In the genomic region with DNA sequence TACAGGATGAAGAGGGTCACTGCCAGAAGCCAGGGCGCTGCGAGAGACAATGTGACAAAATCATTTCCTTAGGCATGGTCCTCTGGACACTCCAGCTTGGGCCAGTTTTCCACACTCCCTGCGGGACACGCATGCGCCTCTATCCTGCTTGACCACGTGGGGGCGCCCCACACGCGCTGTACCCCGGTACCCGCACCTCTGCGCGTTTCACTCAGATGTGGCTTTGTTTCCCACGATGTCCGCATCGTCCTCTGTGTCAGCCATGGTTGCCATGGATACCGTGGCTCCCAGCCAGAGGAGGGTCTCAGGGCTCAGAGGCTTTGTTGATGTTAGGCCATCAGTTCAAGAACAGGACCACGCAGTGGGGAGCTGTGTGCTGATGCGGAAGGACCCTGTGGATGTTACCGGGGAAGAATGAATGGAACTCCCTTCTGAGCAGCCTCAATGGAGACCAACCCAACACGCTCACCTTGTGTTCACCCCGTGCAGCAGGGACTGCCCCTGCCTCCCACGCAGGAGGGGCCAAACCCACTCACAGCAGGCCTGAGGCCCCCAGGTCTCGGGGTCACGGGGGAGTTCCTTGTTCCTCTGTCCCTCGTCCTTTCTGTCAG, we compare ENCODE assay signal across 8 cellular contexts.
DNase-seq lines count a peak whose midpoint lies in the region; ATAC-seq and TF ChIP-seq lines count a peak whose summit lies in the region.

No MANE protein-coding gene starts in this region.

- H3K4me1 ChIP-seq in BLaER1 treated with 17β-estradiol and CSF1 and Interleukin-3, amounts not matched to agents 10 nM and 100 nM, result peaks cover 30 to 59% (median 50%) of the 10 kb centered on the region in 10 experiments
- no peaks in the 10 kb centered on the region for H3K4me1 ChIP-seq in cardiac muscle cell (ENCODE audit: low read depth)

- peaks cover 0 to 16% (median 0%) of the 10 kb centered on the region in 11 experiments; a peak in 7 of 22 replicates for H3K27me3 ChIP-seq in BLaER1 treated with 17β-estradiol and CSF1 and Interleukin-3, amounts not matched to agents 10 nM and 100 nM
- peaks cover 34% of the 10 kb centered on the region for H3K27me3 ChIP-seq in cardiac muscle cell

- H3K9me3 Mint-ChIP-seq in progenitor cell of endocrine pancreas (ENCODE audit: low read depth), result no peaks in the 10 kb centered on the region

- no peak overlapping the region for H3K9ac ChIP-seq in BLaER1 treated with 17β-estradiol and CSF1 and Interleukin-3, amounts not matched to agents 10 nM and 100 nM

- no peaks in the 10 kb centered on the region for H3K4me1 Mint-ChIP-seq in progenitor cell of endocrine pancreas (ENCODE audit: low read depth)

- DNase-seq in HFF-Myc (ENCODE audit: extremely low read depth, low read depth), result no peak
- DNase-seq in activated effector memory CD4-positive, alpha-beta T cell treated with anti-CD3 and anti-CD28 coated beads, Interleukin-2, amount 50 U/mL, for 16 hours, result peak; percentile 75
- peak; percentile 59 for DNase-seq in cardiac muscle cell (ENCODE audit: low read depth in 1 of 2, low spot score in 1 of 2)
- DNase-seq in progenitor cell of endocrine pancreas (ENCODE audit: low spot score, unreplicated experiment), result peak; percentile 47

- ATAC-seq in GM21381 (IDR thresholded peaks at IDR 0.05; ENCODE audit: unreplicated experiment) (no peak), GM21447 (IDR thresholded peaks at IDR 0.05; ENCODE audit: unreplicated experiment) (no peak)

- H3K4me2 ChIP-seq in BLaER1 treated with 17β-estradiol and CSF1 and Interleukin-3, amounts not matched to agents 10 nM and 100 nM, result peak overlapping the region; percentile 37 to 93 (median 83)

- H3K27ac Mint-ChIP-seq in progenitor cell of endocrine pancreas, result no peak overlapping the region

- H3K27ac ChIP-seq in BLaER1 treated with 17β-estradiol and CSF1 and Interleukin-3, amounts not matched to agents 10 nM and 100 nM, result peak overlapping the region in 1 of 11 experiments; percentile 23; a peak in 2 of 22 replicates
- no peak overlapping the region for H3K27ac ChIP-seq in cardiac muscle cell

- no peaks in the 10 kb centered on the region for H3K36me3 ChIP-seq in BLaER1 treated with 17β-estradiol and CSF1 and Interleukin-3, amounts not matched to agents 10 nM and 100 nM
- H3K36me3 ChIP-seq in cardiac muscle cell, result no peaks in the 10 kb centered on the region

- H4K20me1 ChIP-seq in BLaER1 treated with 17β-estradiol and CSF1 and Interleukin-3, amounts not matched to agents 10 nM and 100 nM, result no peaks in the 10 kb centered on the region; a peak in 1 of 22 replicates

- H3K36me3 Mint-ChIP-seq in progenitor cell of endocrine pancreas (ENCODE audit: insufficient read depth), result no peaks in the 10 kb centered on the region

- TF ChIP-seq CTCF in HFF-Myc (IDR thresholded peaks at IDR 0.05; ENCODE audit: low read depth, low read length, missing control alignments), result peak; percentile 82
- TF ChIP-seq CTCF in cardiac muscle cell (IDR thresholded peaks at IDR 0.05; ENCODE audit: low read depth, low read length), result peak; percentile 71
- TF ChIP-seq CTCF in progenitor cell of endocrine pancreas (IDR thresholded peaks at IDR 0.05; ENCODE audit: unreplicated experiment), result peak; percentile 83

- H3K4me3 ChIP-seq in BLaER1 treated with 17β-estradiol and CSF1 and Interleukin-3, amounts not matched to agents 10 nM and 100 nM, result no peak overlapping the region
- H3K4me3 ChIP-seq in HFF-Myc (replicated peaks; ENCODE audit: low read depth, low read length), result no peak overlapping the region
- H3K4me3 ChIP-seq in cardiac muscle cell, result no peak overlapping the region

- H3K9me3 ChIP-seq in BLaER1 treated with 17β-estradiol and CSF1 and Interleukin-3, amounts not matched to agents 10 nM and 100 nM (replicated peaks in 1 of 11), result 0 out of 22 replicates have a peak, but pooled peaks cover 0 to 6% (median 0%) of the 10 kb centered on the region in 11 experiments
- no peaks in the 10 kb centered on the region for H3K9me3 ChIP-seq in cardiac muscle cell (ENCODE audit: low read depth)

- H3K27me3 Mint-ChIP-seq in progenitor cell of endocrine pancreas, result peaks cover 65% of the 10 kb centered on the region

- H3K4me3 Mint-ChIP-seq in progenitor cell of endocrine pancreas (ENCODE audit: low read depth), result no peak overlapping the region

TF ChIP-seq in PFSK-1, 5 proteins besides CTCF, POLR2A, EP300 and RAD21:
- TF ChIP-seq, protein P1, sequence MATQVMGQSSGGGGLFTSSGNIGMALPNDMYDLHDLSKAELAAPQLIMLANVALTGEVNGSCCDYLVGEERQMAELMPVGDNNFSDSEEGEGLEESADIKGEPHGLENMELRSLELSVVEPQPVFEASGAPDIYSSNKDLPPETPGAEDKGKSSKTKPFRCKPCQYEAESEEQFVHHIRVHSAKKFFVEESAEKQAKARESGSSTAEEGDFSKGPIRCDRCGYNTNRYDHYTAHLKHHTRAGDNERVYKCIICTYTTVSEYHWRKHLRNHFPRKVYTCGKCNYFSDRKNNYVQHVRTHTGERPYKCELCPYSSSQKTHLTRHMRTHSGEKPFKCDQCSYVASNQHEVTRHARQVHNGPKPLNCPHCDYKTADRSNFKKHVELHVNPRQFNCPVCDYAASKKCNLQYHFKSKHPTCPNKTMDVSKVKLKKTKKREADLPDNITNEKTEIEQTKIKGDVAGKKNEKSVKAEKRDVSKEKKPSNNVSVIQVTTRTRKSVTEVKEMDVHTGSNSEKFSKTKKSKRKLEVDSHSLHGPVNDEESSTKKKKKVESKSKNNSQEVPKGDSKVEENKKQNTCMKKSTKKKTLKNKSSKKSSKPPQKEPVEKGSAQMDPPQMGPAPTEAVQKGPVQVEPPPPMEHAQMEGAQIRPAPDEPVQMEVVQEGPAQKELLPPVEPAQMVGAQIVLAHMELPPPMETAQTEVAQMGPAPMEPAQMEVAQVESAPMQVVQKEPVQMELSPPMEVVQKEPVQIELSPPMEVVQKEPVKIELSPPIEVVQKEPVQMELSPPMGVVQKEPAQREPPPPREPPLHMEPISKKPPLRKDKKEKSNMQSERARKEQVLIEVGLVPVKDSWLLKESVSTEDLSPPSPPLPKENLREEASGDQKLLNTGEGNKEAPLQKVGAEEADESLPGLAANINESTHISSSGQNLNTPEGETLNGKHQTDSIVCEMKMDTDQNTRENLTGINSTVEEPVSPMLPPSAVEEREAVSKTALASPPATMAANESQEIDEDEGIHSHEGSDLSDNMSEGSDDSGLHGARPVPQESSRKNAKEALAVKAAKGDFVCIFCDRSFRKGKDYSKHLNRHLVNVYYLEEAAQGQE (IDR thresholded peaks at IDR 0.05; ENCODE audit: insufficient read depth in 1 of 2, low read depth in 2 of 2, low read length in 2 of 2), result no peak
- TF ChIP-seq FOXP2 (optimal IDR thresholded peaks at IDR 0.05; ENCODE audit: borderline replicate concordance, extremely low read depth, extremely low read length, insufficient read depth), result peak; percentile 18
